1 cellular context compared by ENCODE assay signal in the genomic region with DNA sequence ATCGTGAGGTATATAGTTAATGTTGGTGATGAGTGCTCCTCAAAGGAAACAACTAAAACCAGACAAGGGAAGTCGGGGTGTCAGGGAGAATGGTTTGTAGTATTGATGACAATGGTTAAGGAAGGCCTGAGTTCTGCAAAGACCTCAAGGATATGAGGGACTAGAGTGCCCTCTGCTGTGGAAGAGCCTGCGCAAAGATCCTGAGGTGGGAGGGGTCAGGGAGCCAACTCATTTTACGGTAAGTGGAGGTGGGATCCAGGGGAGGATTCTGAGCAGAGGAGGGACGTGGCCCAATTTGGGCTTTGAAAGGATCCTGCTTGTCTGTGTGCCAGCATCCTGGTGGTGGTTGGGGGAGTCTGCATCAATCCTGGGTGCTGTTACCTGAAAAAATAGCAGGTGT.
TF ChIP-seq lines count a peak whose summit lies in the region.

No MANE protein-coding gene starts in this region.

TF ChIP-seq in H1, 55 proteins besides CTCF, POLR2A, EP300 and RAD21:
- TF ChIP-seq PHF8 (conservative IDR thresholded peaks at IDR 0.05; ENCODE audit: low read depth, low read length), result no peak
- no peak for TF ChIP-seq YY1 (IDR thresholded peaks at IDR 0.05; ENCODE audit: low read depth, low read length)
- TF ChIP-seq KDM4A (IDR thresholded peaks at IDR 0.05; ENCODE audit: low read depth, low read length, severe bottlenecking), result no peak
- TF ChIP-seq TAF1 (IDR thresholded peaks at IDR 0.05; ENCODE audit: low read depth, low read length), result no peak
- no peak for TF ChIP-seq ATF2 (IDR thresholded peaks at IDR 0.05; ENCODE audit: low read length)
- no peak for TF ChIP-seq TBP (IDR thresholded peaks at IDR 0.05; ENCODE audit: low read depth, low read length)
- TF ChIP-seq SP4 (IDR thresholded peaks at IDR 0.05; ENCODE audit: low read length), result no peak
- no peak for TF ChIP-seq HDAC6 (IDR thresholded peaks at IDR 0.05; ENCODE audit: low read depth, low read length)
- no peak for TF ChIP-seq CBX5 (IDR thresholded peaks at IDR 0.05; ENCODE audit: low read depth, low read length)
- TF ChIP-seq MAX (IDR thresholded peaks at IDR 0.05), result no peak
- TF ChIP-seq, protein P1, sequence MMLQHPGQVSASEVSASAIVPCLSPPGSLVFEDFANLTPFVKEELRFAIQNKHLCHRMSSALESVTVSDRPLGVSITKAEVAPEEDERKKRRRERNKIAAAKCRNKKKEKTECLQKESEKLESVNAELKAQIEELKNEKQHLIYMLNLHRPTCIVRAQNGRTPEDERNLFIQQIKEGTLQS (IDR thresholded peaks at IDR 0.05; ENCODE audit: insufficient read depth, low read depth, low read length), result no peak
- TF ChIP-seq POU5F1 (IDR thresholded peaks at IDR 0.05; ENCODE audit: low read depth, low read length), result no peak
